ENCODE assay signal across 8 cellular contexts in genomic region chr2:10812362-10813084, GRCh38. TPM values are rescaled to one million over a fixed set of nuclear protein-coding genes. Genes with fewer than 3 reads are reported as not detected.
DNase-seq lines count a peak whose midpoint lies in the region; ATAC-seq and TF ChIP-seq lines count a peak whose summit lies in the region.

Gene PDIA6, minus strand, starts transcription at chr2:10812785. Its CDS starts 89 bp downstream, at chr2:10812696.

- peak within 1 kb of the TSS; percentile 91 for H3K27ac Mint-ChIP-seq in dendritic cell treated with granulocyte-macrophage colony-stimulating factor and Interleukin-4, amounts not matched to agents 40 ng/mL and 50 ng/mL, for 4 days

- TF ChIP-seq CTCF in liver (IDR thresholded peaks at IDR 0.05; ENCODE audit: low read depth, low read length, missing input control) = peak; percentile 21

- peaks cover 27% of the 10 kb centered on the region for H3K36me3 Mint-ChIP-seq in dendritic cell treated with granulocyte-macrophage colony-stimulating factor and Interleukin-4, amounts not matched to agents 40 ng/mL and 50 ng/mL, for 4 days (ENCODE audit: low read depth)

- H3K27me3 ChIP-seq in liver (ENCODE audit: control insufficient read depth in 4 of 4, insufficient read depth in 4 of 4, low read length in 3 of 4) = no peaks in the 10 kb centered on the region

- H3K4me3 ChIP-seq in liver (ENCODE audit: low read depth in 1 of 3, low read length in 3 of 3) = peak within 1 kb of the TSS; percentile 66 to 99 (median 72)

- peaks cover 13% of the 10 kb centered on the region for H3K27me3 Mint-ChIP-seq in dendritic cell treated with granulocyte-macrophage colony-stimulating factor and Interleukin-4, amounts not matched to agents 40 ng/mL and 50 ng/mL, for 4 days

- TF ChIP-seq RAD21 in liver (IDR thresholded peaks at IDR 0.05) = no peak

- H3K4me3 Mint-ChIP-seq in dendritic cell treated with granulocyte-macrophage colony-stimulating factor and Interleukin-4, amounts not matched to agents 40 ng/mL and 50 ng/mL, for 4 days = peak within 1 kb of the TSS; percentile 89

- peak; percentile 98 for DNase-seq in CD1c-positive myeloid dendritic cell (ENCODE audit: extremely low spot score)
- DNase-seq in NCI-H774 (lab: John Stamatoyannopoulos, UW) = peak; percentile 93
- DNase-seq in activated CD4-positive, alpha-beta T cell treated with anti-CD3 and anti-CD28 coated beads, Interleukin-2, amount 50 U/mL, for 4 hours = peak; percentile 90 to 91
- peak; percentile 94 for DNase-seq in stimulated activated CD4-positive, alpha-beta T cell treated with anti-CD3 and anti-CD28 coated beads, Interleukin-4, amount 100 ng/mL, for 1 hour

- ATAC-seq in GM19438 (IDR thresholded peaks at IDR 0.05; ENCODE audit: low read depth, unreplicated experiment) = peak; percentile 80
- ATAC-seq in HG03571 (IDR thresholded peaks at IDR 0.05; ENCODE audit: unreplicated experiment) = peak; percentile 90

- peaks cover 54% of the 10 kb centered on the region for H3K4me1 Mint-ChIP-seq in dendritic cell treated with granulocyte-macrophage colony-stimulating factor and Interleukin-4, amounts not matched to agents 40 ng/mL and 50 ng/mL, for 4 days (ENCODE audit: low read depth)

- H3K9me3 Mint-ChIP-seq in dendritic cell treated with granulocyte-macrophage colony-stimulating factor and Interleukin-4, amounts not matched to agents 40 ng/mL and 50 ng/mL, for 4 days = no peaks in the 10 kb centered on the region

- peak within 1 kb of the TSS; percentile 54 to 86 for H3K9ac ChIP-seq in liver (ENCODE audit: low read depth in 1 of 2, low read length in 2 of 2)

- intact Hi-C loops in dendritic cell treated with granulocyte-macrophage colony-stimulating factor and Interleukin-4, amounts not matched to agents 40 ng/mL and 50 ng/mL, for 4 days (cut with micrococcal nuclease) = loop anchor here (10.0 kb wide), 3 partner anchors 68 to 688 kb away; partner anchors contain the start of genes ROCK2 and RRM2

- under 1% methylated on average over 94 of the region's 94 CpGs for WGBS in liver

- H3K9me3 ChIP-seq in liver (ENCODE audit: control insufficient read depth in 4 of 4, low read length in 3 of 4) = no peaks in the 10 kb centered on the region

- peaks cover 0 to 2% (median under 1%) of the 10 kb centered on the region in 4 donors for H3K36me3 ChIP-seq in liver (ENCODE audit: control insufficient read depth in 4 of 4, insufficient read depth in 3 of 4, low read depth in 1 of 4, low read length in 3 of 4)

- peaks cover 11 to 37% (median 23%) of the 10 kb centered on the region in 4 donors for H3K4me1 ChIP-seq in liver (ENCODE audit: control insufficient read depth in 4 of 4, insufficient read depth in 4 of 4, low read length in 3 of 4)

- H3K27ac ChIP-seq in liver (ENCODE audit: low read depth in 1 of 2, low read length in 2 of 2) = peak within 1 kb of the TSS; percentile 88 to 94

TF ChIP-seq in liver, 16 proteins besides CTCF, POLR2A, EP300 and RAD21:
- TF ChIP-seq RXRA (IDR thresholded peaks at IDR 0.05) (no peak), FOXA2 (IDR thresholded peaks at IDR 0.05) (no peak), EGR1 (IDR thresholded peaks at IDR 0.05; ENCODE audit: low read depth in 2 of 2) (peak; percentile 87), SP1 (IDR thresholded peaks at IDR 0.05) (peak; percentile 88), GABPA (IDR thresholded peaks at IDR 0.05 in 1 of 2, conservative IDR thresholded peaks at IDR 0.05 in 1 of 2) (peak; percentile 53 to 78)

RNA-seq across cellular contexts. Expression of gene PDIA6, which starts in this region (rescaled TPM):
- 100 to 1,000 TPM; 205 to 348 TPM for total RNA-seq in liver
- polyA plus RNA-seq in liver = 100 to 1,000 TPM; 159 to 287 TPM

Comparison
In these comparisons a context has a peak if more than half of its experiments do, and no peak if none do; other contexts are left out.
1. Peak in every context shown above with its lines: DNase-seq, ATAC-seq, H3K4me3 ChIP-seq and H3K27ac ChIP-seq.